8 cellular contexts compared by ENCODE assay signal in the genomic region with DNA sequence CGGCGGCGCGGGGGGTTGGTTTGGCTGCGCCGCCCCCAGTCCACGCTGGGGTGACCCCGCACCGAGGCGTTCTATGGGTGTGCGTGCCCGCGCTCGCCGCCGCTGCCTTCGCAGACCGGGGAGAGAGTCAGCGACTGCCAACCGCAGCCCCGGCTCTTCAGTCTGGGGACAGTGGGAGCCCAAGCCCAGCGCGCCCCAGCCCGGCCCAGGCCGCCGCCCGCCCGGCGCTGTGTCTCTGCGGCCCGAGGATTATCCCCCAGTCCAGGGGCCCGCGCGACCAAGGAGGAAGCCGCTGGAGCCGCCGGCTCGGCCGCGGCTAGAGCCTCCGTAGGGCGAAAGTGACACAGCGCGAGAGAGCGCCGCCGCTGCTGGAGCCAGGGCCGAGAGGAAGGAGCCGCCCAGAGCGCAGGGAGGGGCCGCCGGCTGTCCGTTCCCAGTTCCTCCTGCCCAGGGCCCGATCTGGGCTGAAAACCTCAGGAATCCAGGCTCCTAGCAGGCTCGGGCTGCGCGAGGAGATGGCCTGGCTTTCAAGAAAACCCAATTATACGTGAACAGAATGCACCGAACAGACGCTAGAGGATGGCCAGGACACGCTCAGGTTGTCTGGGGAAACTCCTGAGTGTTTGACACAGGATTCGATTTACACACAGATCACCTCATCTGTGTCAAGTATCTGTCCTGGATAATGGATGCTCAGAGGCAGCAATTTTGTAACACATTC. TPM values are rescaled to one million over a fixed set of nuclear protein-coding genes. Genes with fewer than 3 reads are reported as not detected.
DNase-seq lines count a peak whose midpoint lies in the region; ATAC-seq and TF ChIP-seq lines count a peak whose summit lies in the region.

No MANE protein-coding gene starts in this region.

- TF ChIP-seq POLR2A in suprapubic skin (IDR thresholded peaks at IDR 0.05): no peak

- peak; percentile 31 for ATAC-seq in HG02588 (IDR thresholded peaks at IDR 0.05; ENCODE audit: unreplicated experiment)
- ATAC-seq in esophagus mucosa: peak; percentile 46

- peak overlapping the region; percentile 93 for H3K27ac ChIP-seq in suprapubic skin

- TF ChIP-seq CTCF in suprapubic skin (IDR thresholded peaks at IDR 0.05): no peak

- H3K36me3 ChIP-seq in suprapubic skin: no peaks in the 10 kb centered on the region

- no peaks in the 10 kb centered on the region for H3K9me3 ChIP-seq in suprapubic skin

- H3K27me3 ChIP-seq in suprapubic skin: no peaks in the 10 kb centered on the region

- peak overlapping the region; percentile 78 for H3K4me3 ChIP-seq in suprapubic skin

- 3% methylated on average over 20 of the region's 62 CpGs for WGBS in suprapubic skin

- H3K4me1 ChIP-seq in suprapubic skin: peaks cover 43% of the 10 kb centered on the region

- TF ChIP-seq EP300 in suprapubic skin (IDR thresholded peaks at IDR 0.05): no peak

- DNase-seq in NCI-H1417 (lab: John Stamatoyannopoulos, UW) (peak; percentile 37 to 85 (median 84)), NCI-H1417 treated with DMSO at 0.1 percent for 48 hours (lab: John Stamatoyannopoulos, UW) (no peak), NCI-H2227 treated with DMSO at 0.1 percent for 48 hours (lab: John Stamatoyannopoulos, UW) (peak; percentile 64), midbrain (lab: John Stamatoyannopoulos, UW) (peak; percentile 75), suprapubic skin (ENCODE audit: low spot score in 2 of 2) (peak; percentile 83 to 89)
- DNase-seq in activated CD8-positive, alpha-beta memory T cell treated with anti-CD3 and anti-CD28 coated beads for 24 hours: peak; percentile 69

RNA-seq across cellular contexts. Expression of a gene that starts 2.4 kb away (rescaled TPM):
- total RNA-seq in esophagus mucosa (14.0 TPM), suprapubic skin (10 to 100 TPM; 29.0 to 61.5 (median 37.7) TPM)
